1 cellular context compared by ENCODE assay signal in genomic region chr21:39705849-39706248, GRCh38.
TF ChIP-seq lines count a peak whose summit lies in the region.

No MANE protein-coding gene starts in this region.

TF ChIP-seq in HCT116, 20 proteins besides CTCF, POLR2A, EP300 and RAD21:
- no peak for TF ChIP-seq JUND (IDR thresholded peaks at IDR 0.05)
- TF ChIP-seq POLR2AphosphoS5 (IDR thresholded peaks at IDR 0.05; ENCODE audit: low read depth, low read length) = no peak
- TF ChIP-seq YY1 (IDR thresholded peaks at IDR 0.05; ENCODE audit: extremely low read depth, insufficient replicate concordance, low read depth, low read length) = no peak
- TF ChIP-seq ELF1 (IDR thresholded peaks at IDR 0.05; ENCODE audit: borderline replicate concordance, low read depth) = no peak
- no peak for TF ChIP-seq EGR1 (IDR thresholded peaks at IDR 0.05; ENCODE audit: low read depth)
- TF ChIP-seq SRF (IDR thresholded peaks at IDR 0.05; ENCODE audit: low read depth) = no peak
- no peak for TF ChIP-seq ZBTB33 (IDR thresholded peaks at IDR 0.05; ENCODE audit: extremely low read depth, insufficient replicate concordance, low read length)
